In the genomic region with DNA sequence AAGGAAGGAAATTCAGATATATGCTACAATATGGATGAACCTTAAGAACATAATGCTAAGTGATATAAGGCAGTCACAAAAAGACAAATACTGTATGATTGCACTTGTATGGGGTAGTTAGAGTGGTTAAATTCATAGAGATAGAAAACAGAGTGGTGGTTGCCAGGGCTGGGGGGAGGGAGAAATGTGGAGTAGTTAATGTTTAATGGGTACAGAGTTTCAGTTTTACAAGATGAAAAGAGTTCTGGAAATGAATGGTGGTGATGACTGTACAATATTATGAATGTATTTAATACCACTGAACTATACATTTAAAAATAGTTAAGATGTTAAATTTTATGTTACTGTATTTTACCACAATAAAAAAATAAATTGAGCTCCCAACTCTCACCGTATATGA, we compare ENCODE assay signal across 14 cellular contexts.
"Had no signal": no experiment of that assay in that cellular context is flagged by ENCODE, and none has a peak within 500 bp of the region (broad histone marks: within the 10 kb centered on the region; RNA-seq: fewer than 3 reads in every experiment).

No MANE protein-coding gene starts in this region.

- H3K27ac ChIP-seq: heart left ventricle, tibial artery, upper lobe of left lung, uterus had no signal

- ATAC-seq: esophagus mucosa; heart left ventricle; left cardiac atrium; natural killer cell; right cardiac atrium; stimulated activated effector memory CD8-positive, alpha-beta T cell treated with anti-CD3 and anti-CD28 coated beads, Interleukin-12 subunit alpha, Interleukin-12 subunit beta, amount 100 ng/mL, for 72 hours; stimulated activated naive CD8-positive, alpha-beta T cell treated with anti-CD3 and anti-CD28 coated beads, Interleukin-15, Interleukin-2, amounts not matched to agents 100 U/mL and 50 U/mL, for 24 hours had no signal

- H3K4me3 ChIP-seq: heart left ventricle, tibial artery, upper lobe of left lung, uterus had no signal

- DNase-seq: effector memory CD4-positive, alpha-beta T cell; heart left ventricle; islet precursor cell; left cardiac atrium; natural killer cell; right cardiac atrium; stimulated activated CD4-positive, alpha-beta T cell treated with anti-CD3 and anti-CD28 coated beads, Interleukin-4, amount 100 ng/mL, for 1 hour; stimulated activated CD8-positive, alpha-beta memory T cell treated with anti-CD3 and anti-CD28 coated beads, Interleukin-4, amount 100 ng/mL, for 48 hours; stimulated activated naive CD8-positive, alpha-beta T cell treated with anti-CD3 and anti-CD28 coated beads, Interleukin-15, Interleukin-2, amounts not matched to agents 100 U/mL and 50 U/mL, for 24 hours; tibial artery; upper lobe of left lung; uterus had no signal

- H3K27me3 ChIP-seq: heart left ventricle, tibial artery, upper lobe of left lung, uterus had no signal

- H3K36me3 ChIP-seq: heart left ventricle, tibial artery, upper lobe of left lung, uterus had no signal

- H3K9me3 ChIP-seq: heart left ventricle, tibial artery, upper lobe of left lung, uterus had no signal

- H3K4me1 ChIP-seq: heart left ventricle, tibial artery, upper lobe of left lung, uterus had no signal
